In the genomic region with DNA sequence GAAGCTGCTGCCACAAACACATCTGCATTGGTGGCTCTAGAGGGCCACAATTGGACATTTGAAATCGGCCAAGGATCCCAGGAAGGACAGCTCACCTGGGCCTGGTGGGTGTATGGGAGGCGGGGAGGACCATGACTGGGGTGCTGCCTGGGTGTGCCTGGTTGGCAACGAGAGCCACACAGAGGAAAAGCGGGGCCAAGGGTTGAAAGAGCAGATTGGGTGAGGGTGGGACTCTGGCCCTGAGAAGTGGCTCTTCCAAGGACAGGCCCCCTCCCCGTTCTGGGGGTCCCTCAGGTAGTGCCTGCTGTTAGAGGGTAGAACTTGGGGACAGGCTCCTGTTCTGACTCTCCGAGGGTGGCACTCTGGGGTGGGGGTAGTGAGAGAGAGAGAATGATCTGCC, we compare ENCODE assay signal across 22 cellular contexts.
DNase-seq lines count a peak whose midpoint lies in the region; ATAC-seq and TF ChIP-seq lines count a peak whose summit lies in the region.
"Had no signal": no experiment of that assay in that cellular context is flagged by ENCODE, and none has a peak within 500 bp of the region (broad histone marks: within the 10 kb centered on the region; RNA-seq: fewer than 3 reads in every experiment).

No MANE protein-coding gene starts in this region.

- H3K9me3 Mint-ChIP-seq in activated CD8-positive, alpha-beta memory T cell treated with anti-CD3 and anti-CD28 coated beads, Interleukin-2, amount 10 ng/mL, durations not matched to agents 7 days and 5 days (ENCODE audit: low read depth): no peaks in the 10 kb centered on the region
- no peaks in the 10 kb centered on the region for H3K9me3 Mint-ChIP-seq in neural progenitor cell
- H3K9me3 Mint-ChIP-seq: CD4-positive, alpha-beta T cell; IgD-negative memory B cell had no signal

- H3K27ac ChIP-seq in HEK293 (ENCODE audit: extremely low read depth, low read depth, low read length) (no peak overlapping the region), neural progenitor cell (no peak overlapping the region)
- H3K27ac ChIP-seq: BLaER1, GM23248, KMS-11, PC-9, SJSA1 had no signal

- H3K4me1 Mint-ChIP-seq in activated CD8-positive, alpha-beta memory T cell treated with anti-CD3 and anti-CD28 coated beads, Interleukin-2, amount 10 ng/mL, durations not matched to agents 7 days and 5 days: peaks cover 6% of the 10 kb centered on the region
- peaks cover 10% of the 10 kb centered on the region for H3K4me1 Mint-ChIP-seq in neural progenitor cell
- H3K4me1 Mint-ChIP-seq: IgD-negative memory B cell had no signal

- H3K4me3 ChIP-seq in HEK293 (ENCODE audit: low read depth, low read length) (no peak overlapping the region), neural progenitor cell (no peak overlapping the region)
- H3K4me3 ChIP-seq: BLaER1, GM23248, HAP-1, PC-9, SJSA1 had no signal

- no peaks in the 10 kb centered on the region for H3K36me3 ChIP-seq in HEK293 (ENCODE audit: control insufficient read depth in 2 of 2, insufficient read depth in 1 of 2, low read length in 2 of 2)
- no peaks in the 10 kb centered on the region for H3K36me3 ChIP-seq in neural progenitor cell
- H3K36me3 ChIP-seq: BLaER1, HAP-1, SJSA1 had no signal

- H3K4me3 Mint-ChIP-seq in activated CD8-positive, alpha-beta memory T cell treated with anti-CD3 and anti-CD28 coated beads, Interleukin-2, amount 10 ng/mL, durations not matched to agents 7 days and 5 days: no peak overlapping the region
- H3K4me3 Mint-ChIP-seq in neural progenitor cell: no peak overlapping the region
- H3K4me3 Mint-ChIP-seq: CD4-positive, alpha-beta T cell; IgD-negative memory B cell had no signal

- H4K20me1 ChIP-seq in neural progenitor cell (ENCODE audit: low read depth): no peaks in the 10 kb centered on the region
- H4K20me1 ChIP-seq: BLaER1 had no signal

- H3K9me3 ChIP-seq in HEK293 (ENCODE audit: control insufficient read depth, insufficient read depth, low read depth, low read length) (no peaks in the 10 kb centered on the region), neural progenitor cell (ENCODE audit: low read depth) (no peaks in the 10 kb centered on the region)
- H3K9me3 ChIP-seq: HAP-1, SJSA1 had no signal

- H3K27ac Mint-ChIP-seq in activated CD8-positive, alpha-beta memory T cell treated with anti-CD3 and anti-CD28 coated beads, Interleukin-2, amount 10 ng/mL, durations not matched to agents 7 days and 5 days: no peak overlapping the region
- H3K27ac Mint-ChIP-seq in neural progenitor cell: peak overlapping the region; percentile 70
- H3K27ac Mint-ChIP-seq: CD4-positive, alpha-beta T cell; IgD-negative memory B cell had no signal

- no peaks in the 10 kb centered on the region for H3K79me2 ChIP-seq in neural progenitor cell (ENCODE audit: low read depth)

- no peak overlapping the region for H3K4me2 ChIP-seq in neural progenitor cell
- H3K4me2 ChIP-seq: BLaER1, KMS-11, PC-9 had no signal

- no peaks in the 10 kb centered on the region for H3F3A ChIP-seq in neural progenitor cell (ENCODE audit: low read depth)

- H3K27me3 Mint-ChIP-seq in activated CD8-positive, alpha-beta memory T cell treated with anti-CD3 and anti-CD28 coated beads, Interleukin-2, amount 10 ng/mL, durations not matched to agents 7 days and 5 days: no peaks in the 10 kb centered on the region
- peaks cover 2% of the 10 kb centered on the region for H3K27me3 Mint-ChIP-seq in neural progenitor cell (ENCODE audit: insufficient read depth, low read depth)
- H3K27me3 Mint-ChIP-seq: CD4-positive, alpha-beta T cell; IgD-negative memory B cell had no signal

- TF ChIP-seq CTCF in HEK293 (tag by site-specific recombination; IDR thresholded peaks at IDR 0.05) (no peak), neural progenitor cell (IDR thresholded peaks at IDR 0.05) (no peak)

- no peak overlapping the region for H3K9ac ChIP-seq in neural progenitor cell
- H3K9ac ChIP-seq: BLaER1, GM23248, KMS-11 had no signal

- CTCF ChIA-PET in activated CD8-positive, alpha-beta memory T cell treated with anti-CD3 and anti-CD28 coated beads, Interleukin-2, amount 10 ng/mL, durations not matched to agents 7 days and 5 days (lab: Charles Lee): no interaction called here
- CTCF ChIA-PET in HEK293 (lab: Yijun Ruan, JAX): no interaction called here

- H3K27me3 ChIP-seq in neural progenitor cell: no peaks in the 10 kb centered on the region
- H3K27me3 ChIP-seq: BLaER1, SJSA1 had no signal

- peak; percentile 40 for DNase-seq in activated CD8-positive, alpha-beta memory T cell treated with anti-CD3 and anti-CD28 coated beads, Interleukin-2, amount 50 U/mL, for 48 hours
- no peak for DNase-seq in activated CD8-positive, alpha-beta memory T cell treated with anti-CD3 and anti-CD28 coated beads, Interleukin-2, amount 10 ng/mL, durations not matched to agents 7 days and 5 days
- DNase-seq in neural progenitor cell (ENCODE audit: low spot score) (no peak), ureter (ENCODE audit: low spot score) (peak; percentile 18), putamen (ENCODE audit: low spot score) (no peak), HPDE6-E6E7 (ENCODE audit: extremely low spot score) (no peak), amniotic stem cell (lab: John Stamatoyannopoulos, UW) (no peak)
- DNase-seq: CD4-positive, alpha-beta T cell; GM23248; MM.1S; NCI-H2029; NCI-H446 treated with DMSO at 0.1 percent for 48 hours; NCI-H526; NCI-H82; PC-9 had no signal

- H2AFZ ChIP-seq in neural progenitor cell (replicated peaks): no peak overlapping the region
- H2AFZ ChIP-seq: GM23248, PC-9 had no signal

- ATAC-seq in activated CD8-positive, alpha-beta memory T cell treated with anti-CD3 and anti-CD28 coated beads, Interleukin-2, amount 10 ng/mL, durations not matched to agents 7 days and 5 days: no peak
- ATAC-seq: Right ventricle myocardium inferior had no signal

- no peaks in the 10 kb centered on the region for H3K4me1 ChIP-seq in HEK293 (ENCODE audit: control insufficient read depth, insufficient read depth, low read length)
- H3K4me1 ChIP-seq in neural progenitor cell: peaks cover 4% of the 10 kb centered on the region
- H3K4me1 ChIP-seq: SJSA1 had no signal

- POLR2A ChIA-PET in HEK293 (lab: Yijun Ruan, JAX): no interaction called here

- H3K36me3 Mint-ChIP-seq in activated CD8-positive, alpha-beta memory T cell treated with anti-CD3 and anti-CD28 coated beads, Interleukin-2, amount 10 ng/mL, durations not matched to agents 7 days and 5 days: no peaks in the 10 kb centered on the region
- no peaks in the 10 kb centered on the region for H3K36me3 Mint-ChIP-seq in neural progenitor cell
- H3K36me3 Mint-ChIP-seq: IgD-negative memory B cell had no signal

TF ChIP-seq in HEK293, 187 proteins besides CTCF, POLR2A, EP300 and RAD21:
- TF ChIP-seq ZNF2 (tag by site-specific recombination; IDR thresholded peaks at IDR 0.05) (no peak), ZNF341 (tag by site-specific recombination; IDR thresholded peaks at IDR 0.05; ENCODE audit: low read depth) (peak; percentile 43)

Comparison
In these comparisons a context has a peak if more than half of its experiments do, and no peak if none do; other contexts are left out.
1. DNase-seq: peak in activated CD8-positive, alpha-beta memory T cell treated with anti-CD3 and anti-CD28 coated beads, Interleukin-2, amount 50 U/mL, for 48 hours (single experiment) and ureter (single experiment); none in activated CD8-positive, alpha-beta memory T cell treated with anti-CD3 and anti-CD28 coated beads, Interleukin-2, amount 10 ng/mL, durations not matched to agents 7 days and 5 days (single experiment), neural progenitor cell (single experiment), putamen (single experiment), HPDE6-E6E7 (single experiment) and amniotic stem cell (single experiment).